11 cellular contexts compared by ENCODE assay signal in genomic region chr13:98869408-98870090, GRCh38.
A peak's percentile ranks its signal among the peaks of the same experiment; 100 is the strongest.
DNase-seq lines count a peak whose midpoint lies in the region; ATAC-seq, FAIRE-seq and TF ChIP-seq lines count a peak whose summit lies in the region.
"Had no signal": no experiment of that assay in that cellular context is flagged by ENCODE, and none has a peak within 500 bp of the region (broad histone marks: within the 10 kb centered on the region; RNA-seq: fewer than 3 reads in every experiment).

No MANE protein-coding gene starts in this region.

- no peak for TF ChIP-seq POLR2A in A549 (IDR thresholded peaks at IDR 0.05; ENCODE audit: low read length)
- no peak for TF ChIP-seq POLR2A in heart left ventricle (IDR thresholded peaks at IDR 0.05)

- no peak for FAIRE-seq in A549 (lab: Jason Lieb, UNC)
- peak; percentile 68 for FAIRE-seq in GM18507 (lab: Jason Lieb, UNC)

- peak; percentile 27; the same call in 1 of the 3 replicates for TF ChIP-seq CTCF in A549 (IDR thresholded peaks at IDR 0.05)
- peak; percentile 55 for TF ChIP-seq CTCF in SU-DHL-6 (IDR thresholded peaks at IDR 0.05; ENCODE audit: insufficient read depth, low read length, poor library complexity, severe bottlenecking)
- TF ChIP-seq CTCF in heart left ventricle (IDR thresholded peaks at IDR 0.05), result peak in 5 of 12 donors; percentile 7 to 29 (median 22)

- ATAC-seq in A549, result no peak
- ATAC-seq in heart left ventricle, result peak in 3 of 4 donors; percentile 64 to 68 (median 65)
- ATAC-seq in left colon, result no peak

- no peak; a peak in 1 of 5 replicates for TF ChIP-seq RAD21 in A549 (conservative IDR thresholded peaks at IDR 0.05 in 1 of 2, IDR thresholded peaks at IDR 0.05 in 1 of 2)

- DNase-seq in A549 (ENCODE audit: low read depth in 1 of 2, low spot score in 1 of 2), result peak in 1 of 2 experiments; percentile 6
- no peak for DNase-seq in GM18507 (ENCODE audit: extremely low spot score, insufficient read length, low read depth)
- DNase-seq in heart left ventricle, result peak in 4 of 5 donors; percentile 29 to 40 (median 33)
- DNase-seq in stimulated activated CD4-positive, alpha-beta T cell treated with anti-CD3 and anti-CD28 coated beads, Interleukin-4, amount 100 ng/mL, for 1 hour, result no peak
- no peak for DNase-seq in LoVo (ENCODE audit: low spot score)
- DNase-seq in left colon, result no peak
- no peak for DNase-seq in occipital lobe (lab: John Stamatoyannopoulos, UW)
- DNase-seq: activated CD4-positive, alpha-beta T cell treated with anti-CD3 and anti-CD28 coated beads for 4 hours; NCI-H1048 had no signal

- H3K4me2 ChIP-seq in A549, result no peak overlapping the region
- no peak overlapping the region for H3K4me2 ChIP-seq in SU-DHL-6 (ENCODE audit: low read depth, low read length, poor library complexity, severe bottlenecking)

- H3K27me3 ChIP-seq in SU-DHL-6 (ENCODE audit: low read length), result no peaks in the 10 kb centered on the region
- H3K27me3 ChIP-seq in heart left ventricle, result no peaks in the 10 kb centered on the region
- H3K27me3 ChIP-seq: ascending aorta had no signal

- H3K4me1 ChIP-seq in A549 (no peaks in the 10 kb centered on the region), heart left ventricle (peaks cover 0 to 5% (median 0%) of the 10 kb centered on the region in 12 donors)
- H3K4me1 ChIP-seq: ascending aorta had no signal

- H3K79me2 ChIP-seq in SU-DHL-6 (ENCODE audit: insufficient read depth, low read length), result no peaks in the 10 kb centered on the region

- 89% methylated on average over 6 of the region's 6 CpGs for WGBS in A549 (ENCODE audit: missing lambda C conversion rate)
- WGBS in heart left ventricle, 4 donors, result 43 to 53% (median 50%) methylated on average over 6 of the region's 6 CpGs

- H3K9ac ChIP-seq in SU-DHL-6 (ENCODE audit: low read length), result no peak overlapping the region

- no peak overlapping the region for H3K4me3 ChIP-seq in A549
- H3K4me3 ChIP-seq in SU-DHL-6 (ENCODE audit: insufficient read depth, low read length, poor library complexity, severe bottlenecking), result no peak overlapping the region
- no peak overlapping the region for H3K4me3 ChIP-seq in heart left ventricle
- H3K4me3 ChIP-seq: ascending aorta had no signal

- intact Hi-C loops in heart left ventricle (cut with DNase I), result loop anchor here in 1 of 10 donors (10.0 kb wide), 1 partner anchor 165 kb away; no protein-coding TSS in a partner anchor
- intact Hi-C loops in left colon (cut with DNase I, micrococcal nuclease), result no loop called here

- CTCF ChIA-PET in A549 (lab: Yijun Ruan, JAX), result interaction anchor here (1.0 to 2.6 kb wide), 8 partner anchors 9 to 396 kb away, joined by 3 to 10 read pairs (median 3); no protein-coding TSS in a partner anchor

- no peak for TF ChIP-seq EP300 in A549 (IDR thresholded peaks at IDR 0.05)

- H3K36me3 ChIP-seq in SU-DHL-6 (ENCODE audit: low read length) (no peaks in the 10 kb centered on the region), heart left ventricle (peaks cover 0 to 96% (median 61%) of the 10 kb centered on the region in 9 donors)

- H3F3A ChIP-seq in SU-DHL-6 (ENCODE audit: insufficient read depth), result no peaks in the 10 kb centered on the region

- no peaks in the 10 kb centered on the region for H3K9me2 ChIP-seq in SU-DHL-6 (replicated peaks; ENCODE audit: insufficient read depth, low read length)

- H4K20me1 ChIP-seq in SU-DHL-6 (ENCODE audit: low read depth, low read length), result no peaks in the 10 kb centered on the region

- H3K9me3 ChIP-seq in A549, result peaks cover 10% of the 10 kb centered on the region; the same call in 2 of the 3 replicates
- no peaks in the 10 kb centered on the region for H3K9me3 ChIP-seq in SU-DHL-6 (ENCODE audit: insufficient read depth, low read length)
- H3K9me3 ChIP-seq in heart left ventricle, result peaks cover 0 to 11% (median 8%) of the 10 kb centered on the region in 12 donors
- H3K9me3 ChIP-seq: ascending aorta had no signal

- no peak overlapping the region for H2AFZ ChIP-seq in SU-DHL-6 (ENCODE audit: low read depth, low read length, severe bottlenecking)

- H3K27ac ChIP-seq in A549, result no peak overlapping the region
- no peak overlapping the region for H3K27ac ChIP-seq in SU-DHL-6 (ENCODE audit: low read depth, low read length)
- H3K27ac ChIP-seq in heart left ventricle, result no peak overlapping the region
- H3K27ac ChIP-seq: ascending aorta had no signal

- POLR2A ChIA-PET in A549 (lab: Yijun Ruan, JAX), result no interaction called here

TF ChIP-seq in A549, 52 proteins besides CTCF, POLR2A, EP300 and RAD21 (continues in another document):
- TF ChIP-seq CEBPB (IDR thresholded peaks at IDR 0.05) (no peak), ELK1 (IDR thresholded peaks at IDR 0.05; ENCODE audit: low read depth, low read length) (no peak), KDM1A (IDR thresholded peaks at IDR 0.05; ENCODE audit: low read depth) (peak; percentile 47; the same call in 1 of the 2 replicates), ATOH8 (CRISPR knock-in tag; IDR thresholded peaks at IDR 0.05; ENCODE audit: low read depth) (no peak), CHD2 (IDR thresholded peaks at IDR 0.05; ENCODE audit: low read length, partially characterized antibody) (no peak), NPAS2 (CRISPR knock-in tag; IDR thresholded peaks at IDR 0.05; ENCODE audit: borderline replicate concordance) (no peak), PBX3 (IDR thresholded peaks at IDR 0.05) (no peak), HDAC2 (IDR thresholded peaks at IDR 0.05) (0 out of 2 replicates have a peak, but pooled peaks have one; percentile 28), HES2 (IDR thresholded peaks at IDR 0.05) (no peak), JUN (IDR thresholded peaks at IDR 0.05) (no peak), FOSL2 (IDR thresholded peaks at IDR 0.05) (no peak), FOSL2 (CRISPR knock-in tag; IDR thresholded peaks at IDR 0.05) (no peak), PHF8 (IDR thresholded peaks at IDR 0.05; ENCODE audit: borderline replicate concordance, low read depth) (no peak), ZSCAN20 (CRISPR knock-in tag; IDR thresholded peaks at IDR 0.05) (no peak), EHMT2 (IDR thresholded peaks at IDR 0.05; ENCODE audit: low read depth) (no peak), CBX8 (IDR thresholded peaks at IDR 0.05) (no peak), RARB (CRISPR knock-in tag; IDR thresholded peaks at IDR 0.05) (no peak), MAX (IDR thresholded peaks at IDR 0.05) (no peak), NFE2L2 (conservative IDR thresholded peaks at IDR 0.05; ENCODE audit: low read length) (no peak)

Comparison
In these comparisons a context has a peak if more than half of its experiments do, and no peak if none do; other contexts are left out.
1. ATAC-seq: peak in heart left ventricle (3 of 4); none in A549 (0 of 2) and left colon (single experiment).
2. DNase-seq: peak in heart left ventricle (4 of 5); none in GM18507 (single experiment), stimulated activated CD4-positive, alpha-beta T cell treated with anti-CD3 and anti-CD28 coated beads, Interleukin-4, amount 100 ng/mL, for 1 hour (single experiment), LoVo (single experiment), left colon (0 of 2) and occipital lobe (single experiment).